ENCODE assay signal across 2 cellular contexts in the genomic region with DNA sequence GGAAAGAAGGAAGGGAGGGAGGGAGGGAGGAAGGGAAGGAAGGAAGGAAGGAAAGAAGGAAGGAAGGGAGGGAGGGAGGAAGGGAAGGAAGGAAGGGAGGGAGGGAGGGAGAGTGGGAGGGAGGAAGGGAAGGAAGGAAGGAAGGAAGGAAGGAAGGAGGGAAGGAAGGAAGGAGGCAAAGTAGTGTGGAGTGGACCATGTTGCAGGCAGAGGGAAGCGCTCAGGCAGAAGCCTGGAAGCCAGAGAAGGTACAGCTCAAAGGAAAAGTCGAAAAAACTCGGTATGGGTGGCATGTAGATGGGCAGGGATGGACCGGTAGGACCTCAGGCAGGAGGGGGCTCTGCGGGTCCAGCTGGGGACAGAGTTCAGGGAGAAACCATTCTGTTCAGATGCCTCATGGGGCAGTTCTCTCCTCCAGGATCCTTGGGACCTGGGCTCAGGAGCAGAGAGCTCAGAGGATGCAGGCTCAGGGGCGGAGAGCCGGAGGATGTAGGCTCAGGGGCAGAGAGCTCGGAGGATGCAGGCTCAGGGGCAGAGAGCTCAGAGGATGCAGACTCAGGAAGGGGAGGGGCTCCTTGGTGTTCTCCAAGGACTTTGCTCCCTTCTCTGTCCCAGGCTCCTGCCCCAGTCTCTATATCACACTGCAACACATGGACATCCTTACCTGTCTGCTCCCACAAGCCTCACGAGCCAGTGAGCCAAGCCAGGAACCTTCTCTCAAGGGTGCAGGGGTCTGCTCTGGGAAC.
TF ChIP-seq lines count a peak whose summit lies in the region.

No MANE protein-coding gene starts in this region.

TF ChIP-seq in A549, 52 proteins besides CTCF, POLR2A, EP300 and RAD21:
- TF ChIP-seq JUN (IDR thresholded peaks at IDR 0.05) (no peak), CBX2 (IDR thresholded peaks at IDR 0.05; ENCODE audit: borderline replicate concordance, low read depth) (no peak), ZC3H11A (IDR thresholded peaks at IDR 0.05) (no peak), HDAC2 (IDR thresholded peaks at IDR 0.05) (no peak), TP53 (CRISPR knock-in tag; IDR thresholded peaks at IDR 0.05) (no peak), EHMT2 (IDR thresholded peaks at IDR 0.05; ENCODE audit: low read depth) (no peak), PBX3 (IDR thresholded peaks at IDR 0.05) (no peak)
- TF ChIP-seq, protein P1, sequence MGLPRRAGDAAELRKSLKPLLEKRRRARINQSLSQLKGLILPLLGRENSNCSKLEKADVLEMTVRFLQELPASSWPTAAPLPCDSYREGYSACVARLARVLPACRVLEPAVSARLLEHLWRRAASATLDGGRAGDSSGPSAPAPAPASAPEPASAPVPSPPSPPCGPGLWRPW (IDR thresholded peaks at IDR 0.05): no peak

TF ChIP-seq in IMR-90, 13 proteins besides CTCF, POLR2A, EP300 and RAD21:
- TF ChIP-seq FOS (IDR thresholded peaks at IDR 0.05; ENCODE audit: low read depth, low read length) (no peak), NFE2L2 (IDR thresholded peaks at IDR 0.05; ENCODE audit: low read depth, low read length) (no peak), MAZ (IDR thresholded peaks at IDR 0.05; ENCODE audit: borderline replicate concordance, low read depth, low read length) (no peak), ELK1 (IDR thresholded peaks at IDR 0.05; ENCODE audit: borderline replicate concordance, low read depth, low read length) (no peak), RFX5 (IDR thresholded peaks at IDR 0.05; ENCODE audit: low read depth, low read length) (no peak), RCOR1 (IDR thresholded peaks at IDR 0.05; ENCODE audit: insufficient replicate concordance, low read length) (no peak), MXI1 (IDR thresholded peaks at IDR 0.05; ENCODE audit: borderline replicate concordance, low read depth, low read length) (no peak), CHD1 (IDR thresholded peaks at IDR 0.05; ENCODE audit: low read depth, low read length) (no peak), MAFK (IDR thresholded peaks at IDR 0.05; ENCODE audit: low read depth, low read length) (no peak), SMC3 (IDR thresholded peaks at IDR 0.05; ENCODE audit: low read depth, low read length) (no peak), CEBPB (IDR thresholded peaks at IDR 0.05; ENCODE audit: low read depth, low read length) (no peak), BHLHE40 (IDR thresholded peaks at IDR 0.05; ENCODE audit: low read depth, low read length) (no peak)
- TF ChIP-seq, protein P2, sequence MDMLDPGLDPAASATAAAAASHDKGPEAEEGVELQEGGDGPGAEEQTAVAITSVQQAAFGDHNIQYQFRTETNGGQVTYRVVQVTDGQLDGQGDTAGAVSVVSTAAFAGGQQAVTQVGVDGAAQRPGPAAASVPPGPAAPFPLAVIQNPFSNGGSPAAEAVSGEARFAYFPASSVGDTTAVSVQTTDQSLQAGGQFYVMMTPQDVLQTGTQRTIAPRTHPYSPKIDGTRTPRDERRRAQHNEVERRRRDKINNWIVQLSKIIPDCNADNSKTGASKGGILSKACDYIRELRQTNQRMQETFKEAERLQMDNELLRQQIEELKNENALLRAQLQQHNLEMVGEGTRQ (IDR thresholded peaks at IDR 0.05; ENCODE audit: low read depth, low read length): no peak
